1 cellular context compared by ENCODE assay signal in genomic region chr5:73393606-73394489, GRCh38.
TF ChIP-seq lines count a peak whose summit lies in the region.

No MANE protein-coding gene starts in this region.

TF ChIP-seq in H1, 55 proteins besides CTCF, POLR2A, EP300 and RAD21:
- TF ChIP-seq TAF1 (IDR thresholded peaks at IDR 0.05; ENCODE audit: low read depth, low read length) (no peak), GTF2F1 (IDR thresholded peaks at IDR 0.05; ENCODE audit: borderline replicate concordance, low read depth, low read length) (no peak), TBP (IDR thresholded peaks at IDR 0.05; ENCODE audit: low read depth, low read length) (no peak), TEAD4 (IDR thresholded peaks at IDR 0.05; ENCODE audit: low read depth, low read length) (0 out of 2 replicates have a peak, but pooled peaks have one; percentile 5)
TF ChIP-seq in H1: peak in this region for 1.
